ENCODE assay signal across 8 cellular contexts in genomic region chr12:110600254-110600653, GRCh38. TPM values are rescaled to one million over a fixed set of nuclear protein-coding genes. Genes with fewer than 3 reads are reported as not detected.
A peak's percentile ranks its signal among the peaks of the same experiment; 100 is the strongest.
DNase-seq lines count a peak whose midpoint lies in the region; ATAC-seq and TF ChIP-seq lines count a peak whose summit lies in the region.

No MANE protein-coding gene starts in this region.

- H3K36me3 ChIP-seq in DND-41 (ENCODE audit: insufficient read depth, low read length), result no peaks in the 10 kb centered on the region
- no peaks in the 10 kb centered on the region for H3K36me3 ChIP-seq in kidney epithelial cell (ENCODE audit: control insufficient read depth, insufficient read depth, low read length)
- H3K36me3 ChIP-seq in aorta (ENCODE audit: control insufficient read depth in 1 of 2, insufficient read depth in 2 of 2, low read length in 1 of 2), result no peaks in the 10 kb centered on the region

- no peak overlapping the region for H2AFZ ChIP-seq in DND-41 (ENCODE audit: low read depth, low read length)

- no peak overlapping the region for H3K9ac ChIP-seq in DND-41 (ENCODE audit: low read depth, low read length)

- no peaks in the 10 kb centered on the region for H4K20me1 ChIP-seq in DND-41 (ENCODE audit: insufficient read depth, low read length)

- WGBS in aorta, 2 donors, result 43 to 46% methylated on average over 4 of the region's 4 CpGs

- no peaks in the 10 kb centered on the region for H3K79me2 ChIP-seq in DND-41 (ENCODE audit: insufficient read depth, low read length)

- peak; percentile 32; the same call in 1 of the 3 replicates for ATAC-seq in DND-41 (ENCODE audit: insufficient read depth, low read depth)
- peak; percentile 75 for ATAC-seq in aorta (ENCODE audit: low FRiP score)
- ATAC-seq in HG02870 (IDR thresholded peaks at IDR 0.05; ENCODE audit: unreplicated experiment), result no peak
- no peak for ATAC-seq in GM21529 (IDR thresholded peaks at IDR 0.05; ENCODE audit: unreplicated experiment)

- H3K4me2 ChIP-seq in DND-41 (ENCODE audit: insufficient read depth, low read length), result no peak overlapping the region

- H3K27ac ChIP-seq in DND-41 (ENCODE audit: low read length) (no peak overlapping the region), aorta (ENCODE audit: low read depth in 1 of 2, low read length in 2 of 2) (no peak overlapping the region)

- no peaks in the 10 kb centered on the region for H3K27me3 ChIP-seq in DND-41 (ENCODE audit: insufficient read depth, low read length, poor library complexity)
- H3K27me3 ChIP-seq in kidney epithelial cell (ENCODE audit: control insufficient read depth, insufficient read depth, low read length), result no peaks in the 10 kb centered on the region
- no peaks in the 10 kb centered on the region for H3K27me3 ChIP-seq in aorta (ENCODE audit: control insufficient read depth in 1 of 2, insufficient read depth in 2 of 2, low read length in 1 of 2)

- intact Hi-C loops in aorta (cut with DNase I), result loop anchor here (1.0 to 5.0 kb wide), 4 partner anchors 88 to 148 kb away; partner anchors contain the start of genes ARPC3 (in 1 of the 2), FAM216A (in 1 of the 2) and GPN3 (in 1 of the 2)

- TF ChIP-seq CTCF in DND-41 (IDR thresholded peaks at IDR 0.05; ENCODE audit: borderline replicate concordance, extremely low read depth, low read length, poor library complexity, severe bottlenecking), result peak; percentile 54
- TF ChIP-seq CTCF in LNCAP (IDR thresholded peaks at IDR 0.05), result peak; percentile 44; the same call in 1 of the 2 replicates
- peak; percentile 20 for TF ChIP-seq CTCF in kidney epithelial cell (IDR thresholded peaks at IDR 0.05; ENCODE audit: insufficient read depth, low read length, poor library complexity, severe bottlenecking)

- DNase-seq in DND-41 (no peak), amniotic stem cell (lab: John Stamatoyannopoulos, UW) (peak; percentile 6), kidney epithelial cell (ENCODE audit: low read depth) (no peak), aorta (no peak)
- no peak for DNase-seq in activated CD8-positive, alpha-beta memory T cell treated with anti-CD3 and anti-CD28 coated beads for 24 hours

- H3K4me1 ChIP-seq in DND-41 (ENCODE audit: insufficient read depth, low read length) (peaks cover 3% of the 10 kb centered on the region; the same call in 1 of the 2 replicates), aorta (ENCODE audit: control insufficient read depth in 1 of 2, insufficient read depth in 2 of 2, low read length in 2 of 2) (no peaks in the 10 kb centered on the region)

- H3K4me3 ChIP-seq in DND-41 (ENCODE audit: low read depth in 1 of 2, low read length in 2 of 2), result no peak overlapping the region
- no peak overlapping the region for H3K4me3 ChIP-seq in kidney epithelial cell (ENCODE audit: low read depth, low read length)
- no peak overlapping the region for H3K4me3 ChIP-seq in aorta (ENCODE audit: low read length in 2 of 2)

- H3K9me3 ChIP-seq in DND-41 (ENCODE audit: insufficient read depth, low read length, severe bottlenecking), result no peaks in the 10 kb centered on the region
- no peaks in the 10 kb centered on the region for H3K9me3 ChIP-seq in aorta (ENCODE audit: control insufficient read depth, low read length)

RNA-seq across cellular contexts. Expression of gene TCTN1, which starts 13.7 kb away (rescaled TPM):
- total RNA-seq in kidney epithelial cell, result 16.5 and 27.7 TPM in 2 replicates
- total RNA-seq in aorta, result 10 to 100 TPM; 19.3 to 40.3 TPM
- polyA plus RNA-seq in aorta, result 10 to 100 TPM; 21.0 to 47.1 TPM

RNA-seq across cellular contexts. Expression of gene PPTC7, which starts 17.1 kb away (rescaled TPM):
- total RNA-seq in kidney epithelial cell (9.8 and 11.5 TPM in 2 replicates), aorta (10 to 100 TPM; 17.1 to 21.8 TPM)
- 1 to 10 TPM; 8.5 to 9.5 TPM for polyA plus RNA-seq in aorta

Comparison
In these comparisons a context has a peak if more than half of its experiments do, and no peak if none do; other contexts are left out.
1. ATAC-seq: peak in DND-41 (single experiment) and aorta (single experiment); none in HG02870 (single experiment) and GM21529 (single experiment).
2. Peak in every context shown above with its lines, with median percentiles within 50 percentile points of each other: CTCF ChIP-seq.